In the genomic region with DNA sequence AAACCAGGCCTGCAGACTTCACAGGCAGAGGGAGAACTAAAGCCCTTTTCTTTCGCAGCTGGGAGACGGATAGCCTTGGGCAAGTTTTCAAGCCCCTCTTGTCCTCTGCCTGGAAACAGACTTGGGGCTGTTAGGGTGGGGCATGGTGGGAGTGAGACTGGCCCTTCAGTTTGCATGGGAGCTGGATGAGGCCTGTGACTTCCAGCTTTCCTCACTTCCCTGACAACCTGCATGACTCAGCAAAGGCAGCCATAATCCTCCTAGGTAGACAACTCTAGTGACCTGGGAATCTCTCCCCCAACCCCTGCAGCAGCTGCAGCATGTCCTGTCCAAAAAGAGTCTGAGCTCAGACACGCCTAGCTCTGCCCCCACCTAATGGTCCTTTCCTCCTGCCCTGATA, we compare ENCODE assay signal across 17 cellular contexts.
DNase-seq lines count a peak whose midpoint lies in the region; FAIRE-seq and TF ChIP-seq lines count a peak whose summit lies in the region.
"Had no signal": no experiment of that assay in that cellular context is flagged by ENCODE, and none has a peak within 500 bp of the region (broad histone marks: within the 10 kb centered on the region; RNA-seq: fewer than 3 reads in every experiment).

No MANE protein-coding gene starts in this region.

- no peak overlapping the region for H3K27ac ChIP-seq in PC-9
- H3K27ac ChIP-seq in WERI-Rb-1 = no peak overlapping the region
- H3K27ac ChIP-seq in keratinocyte (ENCODE audit: control insufficient read depth, insufficient read depth, low read length) = no peak overlapping the region
- no peak overlapping the region for H3K27ac ChIP-seq in neural progenitor cell
- H3K27ac ChIP-seq in CD8-positive, alpha-beta memory T cell (ENCODE audit: low read depth, low read length) = no peak overlapping the region

- H3K9me3 Mint-ChIP-seq in neural progenitor cell = no peaks in the 10 kb centered on the region
- peaks cover 0 to 10% (median 4%) of the 10 kb centered on the region in 5 donors for H3K9me3 Mint-ChIP-seq in CD8-positive, alpha-beta memory T cell

- dilution Hi-C loops in keratinocyte (cut with MboI; ENCODE audit: extremely low pct_ligation_motif_present, low sequenced_read_pairs) = no loop called here

- no peak overlapping the region for H3K4me3 Mint-ChIP-seq in neural progenitor cell
- no peak overlapping the region for H3K4me3 Mint-ChIP-seq in CD8-positive, alpha-beta memory T cell

- H4K20me1 ChIP-seq in PC-9 (ENCODE audit: insufficient read depth) (no peaks in the 10 kb centered on the region), keratinocyte (ENCODE audit: control insufficient read depth, extremely low read depth, insufficient read depth, low read length) (no peaks in the 10 kb centered on the region), neural progenitor cell (ENCODE audit: low read depth) (no peaks in the 10 kb centered on the region)

- peaks cover 5% of the 10 kb centered on the region for H3K4me1 Mint-ChIP-seq in neural progenitor cell
- H3K4me1 Mint-ChIP-seq in CD8-positive, alpha-beta memory T cell = no peaks in the 10 kb centered on the region
- H3K4me1 Mint-ChIP-seq: CD4-positive, alpha-beta memory T cell had no signal

- H3K27ac Mint-ChIP-seq in neural progenitor cell = no peak overlapping the region
- no peak overlapping the region for H3K27ac Mint-ChIP-seq in CD8-positive, alpha-beta memory T cell
- H3K27ac Mint-ChIP-seq: CD4-positive, alpha-beta memory T cell had no signal

- no peaks in the 10 kb centered on the region for H3F3A ChIP-seq in PC-9 (ENCODE audit: insufficient read depth, low read depth)
- no peaks in the 10 kb centered on the region for H3F3A ChIP-seq in neural progenitor cell (ENCODE audit: low read depth)

- peak overlapping the region; percentile 43; the same call in 1 of the 2 replicates for H2AFZ ChIP-seq in PC-9
- H2AFZ ChIP-seq in keratinocyte (ENCODE audit: control insufficient read depth, low read length) = peak overlapping the region; percentile 35
- no peak overlapping the region for H2AFZ ChIP-seq in neural progenitor cell (replicated peaks)

- no peaks in the 10 kb centered on the region for H3K27me3 ChIP-seq in PC-9 (ENCODE audit: insufficient read depth, low read depth)
- no peaks in the 10 kb centered on the region for H3K27me3 ChIP-seq in WERI-Rb-1 (ENCODE audit: insufficient read depth, low read depth, severe bottlenecking)
- H3K27me3 ChIP-seq in keratinocyte (ENCODE audit: control insufficient read depth, extremely low read depth, insufficient read depth, low read length) = no peaks in the 10 kb centered on the region
- H3K27me3 ChIP-seq in neural progenitor cell = no peaks in the 10 kb centered on the region
- no peaks in the 10 kb centered on the region for H3K27me3 ChIP-seq in CD8-positive, alpha-beta memory T cell (ENCODE audit: insufficient read depth, low read length, poor library complexity, severe bottlenecking)

- no peaks in the 10 kb centered on the region for H3K27me3 Mint-ChIP-seq in neural progenitor cell (ENCODE audit: insufficient read depth, low read depth)
- H3K27me3 Mint-ChIP-seq in CD8-positive, alpha-beta memory T cell = no peaks in the 10 kb centered on the region
- H3K27me3 Mint-ChIP-seq: CD4-positive, alpha-beta memory T cell had no signal

- no peaks in the 10 kb centered on the region for H3K9me1 ChIP-seq in keratinocyte (ENCODE audit: control insufficient read depth, extremely low read depth, insufficient read depth, low read length)

- H3K4me2 ChIP-seq in PC-9 (no peak overlapping the region), keratinocyte (ENCODE audit: control insufficient read depth, extremely low read depth, insufficient read depth, low read depth, low read length) (no peak overlapping the region), neural progenitor cell (no peak overlapping the region)

- intact Hi-C loops in PC-9 (cut with micrococcal nuclease; ENCODE audit: unreplicated experiment) = no loop called here

- H3K9me3 ChIP-seq in PC-9 (ENCODE audit: insufficient read depth, low read depth) = no peaks in the 10 kb centered on the region
- H3K9me3 ChIP-seq in WERI-Rb-1 (ENCODE audit: severe bottlenecking) = no peaks in the 10 kb centered on the region
- H3K9me3 ChIP-seq in keratinocyte (ENCODE audit: control insufficient read depth, low read depth, low read length) = no peaks in the 10 kb centered on the region
- no peaks in the 10 kb centered on the region for H3K9me3 ChIP-seq in neural progenitor cell (ENCODE audit: low read depth)
- H3K9me3 ChIP-seq in CD8-positive, alpha-beta memory T cell (ENCODE audit: low read length) = no peaks in the 10 kb centered on the region
- H3K9me3 ChIP-seq: Caco-2 had no signal

- no peaks in the 10 kb centered on the region for H3K36me3 Mint-ChIP-seq in neural progenitor cell
- H3K36me3 Mint-ChIP-seq in CD8-positive, alpha-beta memory T cell = no peaks in the 10 kb centered on the region
- H3K36me3 Mint-ChIP-seq: CD4-positive, alpha-beta memory T cell had no signal

- TF ChIP-seq CTCF in PC-9 (conservative IDR thresholded peaks at IDR 0.05) (no peak), WERI-Rb-1 (IDR thresholded peaks at IDR 0.05; ENCODE audit: low read depth, low read length) (no peak), keratinocyte (optimal IDR thresholded peaks at IDR 0.05 in 1 of 3, IDR thresholded peaks at IDR 0.05 in 1 of 3, conservative IDR thresholded peaks at IDR 0.05 in 1 of 3; ENCODE audit: extremely low read depth in 1 of 3, insufficient read depth in 2 of 3, low read length in 3 of 3) (no peak), neural progenitor cell (IDR thresholded peaks at IDR 0.05) (no peak)

- no peak for FAIRE-seq in keratinocyte (lab: Jason Lieb, UNC)
- FAIRE-seq: GM12891, GM18507 had no signal

- CTCF ChIA-PET in PC-9 (lab: Charles Lee) = no interaction called here
- CTCF ChIA-PET in CD8-positive, alpha-beta memory T cell (lab: Charles Lee) = no interaction called here

- POLR2A ChIA-PET in PC-9 (lab: Charles Lee; ENCODE audit: unreplicated experiment) = no interaction called here
- POLR2A ChIA-PET in CD8-positive, alpha-beta memory T cell (lab: Charles Lee) = no interaction called here

- H3K79me2 ChIP-seq in PC-9 (ENCODE audit: low read depth) (no peaks in the 10 kb centered on the region), keratinocyte (ENCODE audit: control insufficient read depth, insufficient read depth, low read length) (no peaks in the 10 kb centered on the region), neural progenitor cell (ENCODE audit: low read depth) (no peaks in the 10 kb centered on the region)

- H3K4me1 ChIP-seq in PC-9 (replicated peaks; ENCODE audit: insufficient read depth) (no peaks in the 10 kb centered on the region), keratinocyte (ENCODE audit: control insufficient read depth, extremely low read depth, insufficient read depth, low read length) (peaks cover 5% of the 10 kb centered on the region), neural progenitor cell (no peaks in the 10 kb centered on the region)
- H3K4me1 ChIP-seq in CD8-positive, alpha-beta memory T cell (ENCODE audit: insufficient read depth, low read length) = no peaks in the 10 kb centered on the region

- DNase-seq in PC-9 (no peak), WERI-Rb-1 (peak; percentile 4), keratinocyte (ENCODE audit: low read depth, low spot score) (no peak), DMS153 (lab: John Stamatoyannopoulos, UW) (no peak), neural progenitor cell (ENCODE audit: low spot score) (no peak)
- DNase-seq in CD8-positive, alpha-beta memory T cell = no peak
- DNase-seq: C1 segment of cervical spinal cord; Caco-2; CD4-positive, alpha-beta memory T cell; DMS79; EL; GF-D8; GOT3; H7; HCEC 1CT had no signal

- H3K9ac ChIP-seq in keratinocyte (ENCODE audit: control insufficient read depth, extremely low read depth, insufficient read depth, low read length) = no peak overlapping the region
- H3K9ac ChIP-seq in neural progenitor cell = no peak overlapping the region

- BruUV-seq in PC-9 (replicated peaks; lab: Mats Ljungman, UMichigan) = no TSS peak

- H3K4me3 ChIP-seq in PC-9 = no peak overlapping the region
- H3K4me3 ChIP-seq in WERI-Rb-1 (ENCODE audit: low read depth, low read length) = no peak overlapping the region
- no peak overlapping the region for H3K4me3 ChIP-seq in keratinocyte (ENCODE audit: control insufficient read depth in 2 of 3, extremely low read depth in 1 of 3, insufficient read depth in 2 of 3, low read depth in 1 of 3, low read length in 3 of 3)
- no peak overlapping the region for H3K4me3 ChIP-seq in neural progenitor cell
- H3K4me3 ChIP-seq in CD8-positive, alpha-beta memory T cell (ENCODE audit: low read length) = no peak overlapping the region

- H3K36me3 ChIP-seq in PC-9 (ENCODE audit: low read depth) (no peaks in the 10 kb centered on the region), WERI-Rb-1 (no peaks in the 10 kb centered on the region), keratinocyte (ENCODE audit: control insufficient read depth in 2 of 2, extremely low read depth in 1 of 2, insufficient read depth in 2 of 2, low read length in 2 of 2) (no peaks in the 10 kb centered on the region), neural progenitor cell (no peaks in the 10 kb centered on the region)
- H3K36me3 ChIP-seq in CD8-positive, alpha-beta memory T cell (ENCODE audit: insufficient read depth, low read length) = no peaks in the 10 kb centered on the region

- H3K9me2 ChIP-seq in PC-9 (ENCODE audit: insufficient read depth) = no peaks in the 10 kb centered on the region
